Comparison of ENCODE assay signal across 7 cellular contexts in the genomic region with DNA sequence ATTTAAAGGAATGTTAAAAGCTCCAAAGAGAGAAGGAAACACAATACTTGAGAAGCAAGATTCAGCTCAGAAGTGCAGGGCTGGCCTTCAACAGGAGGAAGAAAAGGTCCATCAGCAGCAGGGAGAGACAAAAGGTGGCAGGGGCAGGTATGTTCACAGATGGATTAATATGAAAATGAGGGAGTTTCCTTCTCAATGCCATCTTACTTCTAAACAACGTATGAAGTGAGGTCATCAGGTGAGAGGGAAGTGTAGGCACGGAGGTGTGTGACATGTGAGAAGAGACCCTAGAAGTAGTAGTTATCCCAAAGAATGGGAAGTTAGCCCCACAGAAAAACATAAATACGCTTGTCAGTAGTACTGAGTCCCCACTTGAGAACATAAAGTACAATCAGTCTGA.
"Had no signal": no experiment of that assay in that cellular context is flagged by ENCODE, and none has a peak within 500 bp of the region (broad histone marks: within the 10 kb centered on the region; RNA-seq: fewer than 3 reads in every experiment).

No MANE protein-coding gene starts in this region.

- H3K4me3 Mint-ChIP-seq: GM23338, HFFc6 had no signal

- H3K36me3 ChIP-seq: HAP-1 had no signal

- H3K9me3 Mint-ChIP-seq: GM23338, IgD-negative memory B cell had no signal

- H3K4me3 ChIP-seq: GM23338, HAP-1 had no signal

- H3K4me2 ChIP-seq: GM23338 had no signal

- H3K9me3 ChIP-seq: HAP-1 had no signal

- H2AFZ ChIP-seq: GM23338 had no signal

- H3K36me3 Mint-ChIP-seq: IgD-negative memory B cell had no signal

- H3K4me1 ChIP-seq: HAP-1 had no signal

- ATAC-seq: GM23338, HCT116 had no signal

- H3K27ac Mint-ChIP-seq: GM23338, HFFc6, IgD-negative memory B cell had no signal

- DNase-seq: H7, HFFc6, KBM-7 had no signal
